10 cellular contexts compared by ENCODE assay signal in the genomic region with DNA sequence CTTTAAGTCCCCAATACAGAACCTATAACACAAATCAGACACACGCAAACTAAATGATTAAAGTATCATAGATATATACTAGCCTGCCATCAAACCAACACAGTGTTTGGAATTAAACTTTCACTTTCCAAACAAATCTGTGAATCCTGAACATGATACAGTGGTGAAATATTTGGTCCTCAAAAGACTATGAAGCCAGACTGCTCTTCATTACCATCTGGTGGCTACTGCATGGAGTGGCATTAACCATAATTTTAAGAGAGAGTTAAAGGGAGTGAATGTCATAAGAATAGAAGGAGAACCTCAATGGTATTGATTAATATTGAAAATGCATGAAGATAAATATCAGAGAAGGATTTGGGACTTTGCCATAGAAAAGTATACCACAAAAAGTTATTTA. TPM values are rescaled to one million over a fixed set of nuclear protein-coding genes. Genes with fewer than 3 reads are reported as not detected.
A peak's percentile ranks its signal among the peaks of the same experiment; 100 is the strongest.
DNase-seq lines count a peak whose midpoint lies in the region; ATAC-seq and TF ChIP-seq lines count a peak whose summit lies in the region.
"Had no signal": no experiment of that assay in that cellular context is flagged by ENCODE, and none has a peak within 500 bp of the region (broad histone marks: within the 10 kb centered on the region; RNA-seq: fewer than 3 reads in every experiment).

No MANE protein-coding gene starts in this region.

- no peaks in the 10 kb centered on the region for H3K9me3 ChIP-seq in mucosa of descending colon

- no peaks in the 10 kb centered on the region for H3K4me1 Mint-ChIP-seq in effector memory CD8-positive, alpha-beta T cell (ENCODE audit: low read depth in 2 of 2)
- H3K4me1 Mint-ChIP-seq in glutamatergic neuron (ENCODE audit: low read depth, unreplicated experiment): no peaks in the 10 kb centered on the region

- H3K36me3 ChIP-seq in mucosa of descending colon (ENCODE audit: low read depth): no peaks in the 10 kb centered on the region

- H3K36me3 Mint-ChIP-seq in effector memory CD8-positive, alpha-beta T cell (ENCODE audit: insufficient read depth): no peaks in the 10 kb centered on the region
- H3K36me3 Mint-ChIP-seq in glutamatergic neuron (ENCODE audit: unreplicated experiment): no peaks in the 10 kb centered on the region

- intact Hi-C loops in mucosa of descending colon (cut with DNase I, micrococcal nuclease): no loop called here

- no peak overlapping the region for H3K27ac Mint-ChIP-seq in effector memory CD8-positive, alpha-beta T cell
- no peak overlapping the region for H3K27ac Mint-ChIP-seq in glutamatergic neuron (ENCODE audit: unreplicated experiment)

- peaks cover 3 to 7% of the 10 kb centered on the region in 2 donors for H3K27me3 Mint-ChIP-seq in effector memory CD8-positive, alpha-beta T cell
- no peaks in the 10 kb centered on the region for H3K27me3 Mint-ChIP-seq in glutamatergic neuron (ENCODE audit: unreplicated experiment)

- H3K4me1 ChIP-seq in mucosa of descending colon (ENCODE audit: low read depth): no peaks in the 10 kb centered on the region
- H3K4me1 ChIP-seq: parathyroid adenoma had no signal

- no peak overlapping the region for H3K4me3 Mint-ChIP-seq in effector memory CD8-positive, alpha-beta T cell
- no peak overlapping the region for H3K4me3 Mint-ChIP-seq in glutamatergic neuron (ENCODE audit: unreplicated experiment)

- DNase-seq in A172 (ENCODE audit: low spot score) (peak; percentile 3), NCI-H524 treated with DMSO at 0.1 percent for 48 hours (lab: John Stamatoyannopoulos, UW) (peak; percentile 15), epithelial cell of esophagus (ENCODE audit: low read depth) (no peak), mucosa of descending colon (no peak), glutamatergic neuron (no peak)
- no peak for DNase-seq in effector memory CD8-positive, alpha-beta T cell
- DNase-seq in activated CD8-positive, alpha-beta memory T cell treated with anti-CD3 and anti-CD28 coated beads for 24 hours: no peak
- DNase-seq: Calu3 had no signal

- ATAC-seq in GM18519 (IDR thresholded peaks at IDR 0.05; ENCODE audit: low FRiP score, unreplicated experiment): peak; percentile 50
- ATAC-seq in mucosa of descending colon: no peak
- ATAC-seq in effector memory CD8-positive, alpha-beta T cell (replicated peaks): no peak

- H3K9me3 Mint-ChIP-seq in effector memory CD8-positive, alpha-beta T cell: no peaks in the 10 kb centered on the region
- H3K9me3 Mint-ChIP-seq in glutamatergic neuron (ENCODE audit: unreplicated experiment): no peaks in the 10 kb centered on the region

- TF ChIP-seq CTCF in epithelial cell of esophagus (IDR thresholded peaks at IDR 0.05; ENCODE audit: insufficient read depth, low read depth, low read length, missing control alignments): peak; percentile 52
- no peak for TF ChIP-seq CTCF in mucosa of descending colon (IDR thresholded peaks at IDR 0.05)
- TF ChIP-seq CTCF in glutamatergic neuron (IDR thresholded peaks at IDR 0.05; ENCODE audit: partially characterized antibody, unreplicated experiment): no peak

- H3K4me3 ChIP-seq in epithelial cell of esophagus (ENCODE audit: low read length): no peak overlapping the region
- no peak overlapping the region for H3K4me3 ChIP-seq in mucosa of descending colon

RNA-seq across cellular contexts. Expression of a gene that starts 9.2 kb away (rescaled TPM):
- 1.1 TPM in 1 of 2 replicates, not detected in the other for total RNA-seq in A172 (2014; rRNA removed; shearing (Covaris generic))
- total RNA-seq in mucosa of descending colon (under 1 TPM in 2 of 3 donors, not detected in 1; 0.32 to 0.99 TPM), glutamatergic neuron (ENCODE audit: unreplicated experiment) (not detected)
- total RNA-seq: Calu3 had no signal

RNA-seq across cellular contexts. Expression of a gene that starts 28.8 kb away (rescaled TPM):
- total RNA-seq in A172 (2014; rRNA removed; shearing (Covaris generic)): 1.00 and 1.7 TPM in 2 replicates
- total RNA-seq in mucosa of descending colon (under 1 TPM; 0.55 to 0.84 (median 0.82) TPM), glutamatergic neuron (ENCODE audit: unreplicated experiment) (4.9 TPM)
- total RNA-seq: Calu3 had no signal

Comparison
In these comparisons a context has a peak if more than half of its experiments do, and no peak if none do; other contexts are left out.
1. DNase-seq: peak in A172 (single experiment) and NCI-H524 treated with DMSO at 0.1 percent for 48 hours (single experiment); none in epithelial cell of esophagus (single experiment), mucosa of descending colon (0 of 3), effector memory CD8-positive, alpha-beta T cell (0 of 3), glutamatergic neuron (single experiment) and activated CD8-positive, alpha-beta memory T cell treated with anti-CD3 and anti-CD28 coated beads for 24 hours (single experiment).